8 cellular contexts compared by ENCODE assay signal in genomic region chr16:87909203-87909935, GRCh38. TPM values are rescaled to one million over a fixed set of nuclear protein-coding genes. Genes with fewer than 3 reads are reported as not detected.
DNase-seq lines count a peak whose midpoint lies in the region; ATAC-seq and TF ChIP-seq lines count a peak whose summit lies in the region.
"Not testable (repeated sequence)": the region's sequence is repeated elsewhere in the genome, so short reads cannot be mapped to it uniquely, and the experiment has no call there.

No MANE protein-coding gene starts in this region.

- POLR2A ChIA-PET in AG04450 (lab: Yijun Ruan, JAX); MCF 10A (lab: Yijun Ruan, JAX): not testable (repeated sequence)

- not testable (repeated sequence) for H3K27ac ChIP-seq in AG04450 (ENCODE audit: low read depth, low read length)

- not testable (repeated sequence) for H3K9me3 Mint-ChIP-seq in MCF 10A (ENCODE audit: unreplicated experiment)

- intact Hi-C loops in MCF 10A (cut with micrococcal nuclease), result loop anchor here (1.0 to 5.0 kb wide), 2 partner anchors 37 to 131 kb away; no protein-coding TSS in a partner anchor

- CTCF ChIA-PET in AG04450 (lab: Charles Lee), result interaction anchor here (0.9 to 2.4 kb wide), 7 partner anchors 38 to 140 kb away, joined by 3 to 19 read pairs (median 4); no protein-coding TSS in a partner anchor
- CTCF ChIA-PET in MCF 10A (lab: Yijun Ruan, JAX), result interaction anchor here (0.5 to 2.6 kb wide), 12 partner anchors 33 to 167 kb away, joined by 3 to 8 read pairs (median 3); no protein-coding TSS in a partner anchor

- not testable (repeated sequence) for H3K4me3 ChIP-seq in AG04450 (ENCODE audit: low read depth, low read length)

- H3K36me3 Mint-ChIP-seq in MCF 10A (ENCODE audit: insufficient read depth, unreplicated experiment), result not testable (repeated sequence)

- not testable (repeated sequence) for H3K9me3 ChIP-seq in AG04450 (ENCODE audit: control insufficient read depth, insufficient read depth, low read length)

- not testable (repeated sequence) for H3K27ac Mint-ChIP-seq in MCF 10A (ENCODE audit: low read depth, unreplicated experiment)

- not testable (repeated sequence) for H3K4me3 Mint-ChIP-seq in MCF 10A (ENCODE audit: unreplicated experiment)

- BruUV-seq in MCF 10A (replicated peaks; lab: Mats Ljungman, UMichigan), result not testable (repeated sequence)

- H3K27me3 ChIP-seq in AG04450 (ENCODE audit: control insufficient read depth, insufficient read depth, low read length), result not testable (repeated sequence)

- peak; percentile 84 for TF ChIP-seq CTCF in AG04450 (IDR thresholded peaks at IDR 0.05; ENCODE audit: low read depth, low read length)
- peak; percentile 92 for TF ChIP-seq CTCF in MCF 10A (IDR thresholded peaks at IDR 0.05; ENCODE audit: unreplicated experiment)

- not testable (repeated sequence) for DNase-seq in AG04450 (ENCODE audit: low read depth, low spot score)
- DNase-seq in NCI-H2227 treated with DMSO at 0.1 percent for 48 hours (lab: John Stamatoyannopoulos, UW) (peak; percentile 35), MCF 10A (ENCODE audit: unreplicated experiment) (peak; percentile 64), iPS-NIHi7 (ENCODE audit: extremely low spot score) (peak; percentile 85)
- peak; percentile 65 for DNase-seq in activated CD4-positive, CD25-positive, alpha-beta regulatory T cell treated with anti-CD3 and anti-CD28 coated beads, Interleukin-2, amount 50 U/mL, for 16 hours (ENCODE audit: low read depth, low spot score)
- DNase-seq in stimulated activated CD4-positive, alpha-beta T cell treated with anti-CD3 and anti-CD28 coated beads, Interleukin-15, amount 100 ng/mL, for 1 hour (ENCODE audit: low read depth in 1 of 2, low spot score in 1 of 2), result peak; percentile 63 to 87

- peaks cover 27% of the 10 kb centered on the region for H3K27me3 Mint-ChIP-seq in MCF 10A (ENCODE audit: insufficient read depth, unreplicated experiment)

- H3K4me1 Mint-ChIP-seq in MCF 10A (ENCODE audit: insufficient read depth, unreplicated experiment), result not testable (repeated sequence)

- peak; percentile 72 for ATAC-seq in GM18870 (IDR thresholded peaks at IDR 0.05; ENCODE audit: unreplicated experiment)
- peak; percentile 68 for ATAC-seq in HG03064 (IDR thresholded peaks at IDR 0.05; ENCODE audit: low read depth, unreplicated experiment)

RNA-seq across cellular contexts. Expression of gene CA5A, which starts 27.0 kb away (rescaled TPM):
- not detected in 2 replicates for polyA plus RNA-seq in AG04450 (2011; rRNA removed)
- polyA minus RNA-seq in AG04450 (2011; rRNA and poly(A)+ RNA removed), result not detected in 2 replicates
- not detected in 2 replicates for total RNA-seq in MCF 10A (2022)

RNA-seq across cellular contexts. Expression of gene SLC7A5, which starts 40.1 kb away (rescaled TPM):
- polyA plus RNA-seq in AG04450 (2011; rRNA removed), result 17.9 and 29.3 TPM in 2 replicates
- polyA minus RNA-seq in AG04450 (2011; rRNA and poly(A)+ RNA removed), result 19.7 and 23.8 TPM in 2 replicates
- 794 and 1,007 TPM in 2 replicates for total RNA-seq in MCF 10A (2022)

RNA-seq across cellular contexts. Expression of gene BANP, which starts 41.9 kb away (rescaled TPM):
- polyA plus RNA-seq in AG04450 (2011; rRNA removed), result 18.5 and 18.6 TPM in 2 replicates
- 31.2 and 37.4 TPM in 2 replicates for polyA minus RNA-seq in AG04450 (2011; rRNA and poly(A)+ RNA removed)
- total RNA-seq in MCF 10A (2022), result 38.2 and 41.5 TPM in 2 replicates
